1 cellular context compared by ENCODE assay signal in the genomic region with DNA sequence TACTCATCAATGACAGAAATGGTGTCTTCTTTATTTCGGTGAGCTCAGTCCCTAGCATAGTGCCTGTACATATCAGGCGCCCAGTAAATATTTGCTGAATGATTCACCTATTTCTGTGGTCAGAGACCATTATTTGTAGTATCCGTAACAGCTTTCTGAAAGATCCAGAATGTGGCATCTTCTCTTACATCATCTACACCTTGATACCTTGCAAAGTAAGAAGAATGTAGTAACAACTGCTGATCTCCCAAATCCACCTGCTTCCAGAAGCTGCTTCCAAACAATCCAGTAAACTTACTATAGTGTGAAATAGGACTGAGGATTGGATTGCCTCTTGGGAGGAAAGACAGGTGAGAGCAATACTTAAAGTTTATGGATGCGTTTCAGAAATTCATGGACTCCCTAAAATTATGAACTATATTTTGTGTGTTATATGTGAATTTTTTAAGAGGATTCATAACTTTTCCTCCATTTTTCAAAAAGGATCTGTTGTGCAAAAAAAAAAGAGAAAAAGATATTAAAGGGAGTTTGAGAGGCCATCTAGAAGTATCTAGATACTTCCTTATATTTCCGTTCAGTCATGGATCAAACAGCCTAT.
TF ChIP-seq lines count a peak whose summit lies in the region.

No MANE protein-coding gene starts in this region.

TF ChIP-seq in HepG2, 621 proteins besides CTCF, POLR2A, EP300 and RAD21 (continued from another document and continues in another):
- TF ChIP-seq, protein P1, sequence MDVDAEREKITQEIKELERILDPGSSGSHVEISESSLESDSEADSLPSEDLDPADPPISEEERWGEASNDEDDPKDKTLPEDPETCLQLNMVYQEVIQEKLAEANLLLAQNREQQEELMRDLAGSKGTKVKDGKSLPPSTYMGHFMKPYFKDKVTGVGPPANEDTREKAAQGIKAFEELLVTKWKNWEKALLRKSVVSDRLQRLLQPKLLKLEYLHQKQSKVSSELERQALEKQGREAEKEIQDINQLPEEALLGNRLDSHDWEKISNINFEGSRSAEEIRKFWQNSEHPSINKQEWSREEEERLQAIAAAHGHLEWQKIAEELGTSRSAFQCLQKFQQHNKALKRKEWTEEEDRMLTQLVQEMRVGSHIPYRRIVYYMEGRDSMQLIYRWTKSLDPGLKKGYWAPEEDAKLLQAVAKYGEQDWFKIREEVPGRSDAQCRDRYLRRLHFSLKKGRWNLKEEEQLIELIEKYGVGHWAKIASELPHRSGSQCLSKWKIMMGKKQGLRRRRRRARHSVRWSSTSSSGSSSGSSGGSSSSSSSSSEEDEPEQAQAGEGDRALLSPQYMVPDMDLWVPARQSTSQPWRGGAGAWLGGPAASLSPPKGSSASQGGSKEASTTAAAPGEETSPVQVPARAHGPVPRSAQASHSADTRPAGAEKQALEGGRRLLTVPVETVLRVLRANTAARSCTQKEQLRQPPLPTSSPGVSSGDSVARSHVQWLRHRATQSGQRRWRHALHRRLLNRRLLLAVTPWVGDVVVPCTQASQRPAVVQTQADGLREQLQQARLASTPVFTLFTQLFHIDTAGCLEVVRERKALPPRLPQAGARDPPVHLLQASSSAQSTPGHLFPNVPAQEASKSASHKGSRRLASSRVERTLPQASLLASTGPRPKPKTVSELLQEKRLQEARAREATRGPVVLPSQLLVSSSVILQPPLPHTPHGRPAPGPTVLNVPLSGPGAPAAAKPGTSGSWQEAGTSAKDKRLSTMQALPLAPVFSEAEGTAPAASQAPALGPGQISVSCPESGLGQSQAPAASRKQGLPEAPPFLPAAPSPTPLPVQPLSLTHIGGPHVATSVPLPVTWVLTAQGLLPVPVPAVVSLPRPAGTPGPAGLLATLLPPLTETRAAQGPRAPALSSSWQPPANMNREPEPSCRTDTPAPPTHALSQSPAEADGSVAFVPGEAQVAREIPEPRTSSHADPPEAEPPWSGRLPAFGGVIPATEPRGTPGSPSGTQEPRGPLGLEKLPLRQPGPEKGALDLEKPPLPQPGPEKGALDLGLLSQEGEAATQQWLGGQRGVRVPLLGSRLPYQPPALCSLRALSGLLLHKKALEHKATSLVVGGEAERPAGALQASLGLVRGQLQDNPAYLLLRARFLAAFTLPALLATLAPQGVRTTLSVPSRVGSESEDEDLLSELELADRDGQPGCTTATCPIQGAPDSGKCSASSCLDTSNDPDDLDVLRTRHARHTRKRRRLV (CRISPR knock-in tag; IDR thresholded peaks at IDR 0.05): no peak
- TF ChIP-seq ZNF530 (CRISPR knock-in tag; IDR thresholded peaks at IDR 0.05; ENCODE audit: low read depth) (no peak), YY1 (IDR thresholded peaks at IDR 0.05; ENCODE audit: insufficient read depth, insufficient replicate concordance, low read depth, low read length) (no peak), MAF1 (CRISPR knock-in tag; IDR thresholded peaks at IDR 0.05; ENCODE audit: borderline replicate concordance) (no peak), NR2C2 (CRISPR knock-in tag; IDR thresholded peaks at IDR 0.05; ENCODE audit: borderline replicate concordance) (no peak; the same call in 1 of the 2 replicates), ZNF354B (CRISPR knock-in tag; IDR thresholded peaks at IDR 0.05) (no peak), WIZ (CRISPR knock-in tag; IDR thresholded peaks at IDR 0.05) (no peak), STAG1 (CRISPR knock-in tag; IDR thresholded peaks at IDR 0.05) (no peak), ARNTL (CRISPR knock-in tag; IDR thresholded peaks at IDR 0.05) (no peak), ZNF350 (CRISPR knock-in tag; IDR thresholded peaks at IDR 0.05; ENCODE audit: borderline replicate concordance, low read depth) (no peak), ZNF143 (CRISPR knock-in tag; IDR thresholded peaks at IDR 0.05) (no peak), MAZ (IDR thresholded peaks at IDR 0.05; ENCODE audit: borderline replicate concordance, low read depth, low read length) (no peak), MAZ (CRISPR knock-in tag; IDR thresholded peaks at IDR 0.05; ENCODE audit: low read depth) (no peak), MBD4 (IDR thresholded peaks at IDR 0.05; ENCODE audit: borderline replicate concordance, low read length) (0 out of 2 replicates have a peak, but pooled peaks have one; percentile 81), FOSL2 (CRISPR knock-in tag; IDR thresholded peaks at IDR 0.05) (peak; percentile 98), MZF1 (CRISPR knock-in tag; IDR thresholded peaks at IDR 0.05; ENCODE audit: borderline replicate concordance) (no peak), ZNF430 (CRISPR knock-in tag; IDR thresholded peaks at IDR 0.05) (no peak), JARID2 (CRISPR knock-in tag; IDR thresholded peaks at IDR 0.05; ENCODE audit: insufficient replicate concordance) (no peak), NR2F6 (IDR thresholded peaks at IDR 0.05) (peak; percentile 14; the same call in 1 of the 2 replicates), NR2F6 (CRISPR knock-in tag; IDR thresholded peaks at IDR 0.05) (peak; percentile 21; the same call in 1 of the 2 replicates), ZNF292 (CRISPR knock-in tag; IDR thresholded peaks at IDR 0.05; ENCODE audit: borderline replicate concordance, low read depth) (no peak), SP1 (IDR thresholded peaks at IDR 0.05) (no peak), SP1 (CRISPR knock-in tag; IDR thresholded peaks at IDR 0.05) (no peak), TGIF2 (CRISPR knock-in tag; IDR thresholded peaks at IDR 0.05) (no peak), PHF20 (CRISPR knock-in tag; IDR thresholded peaks at IDR 0.05) (no peak), DMAP1 (CRISPR knock-in tag; IDR thresholded peaks at IDR 0.05) (0 out of 2 replicates have a peak, but pooled peaks have one; percentile 28), ZNF296 (CRISPR knock-in tag; conservative IDR thresholded peaks at IDR 0.05) (no peak), EZH2 (conservative IDR thresholded peaks at IDR 0.05; ENCODE audit: low read depth, low read length) (no peak), ZNF720 (CRISPR knock-in tag; IDR thresholded peaks at IDR 0.05) (no peak), ZSCAN29 (CRISPR knock-in tag; conservative IDR thresholded peaks at IDR 0.05) (no peak), ATM (IDR thresholded peaks at IDR 0.05; ENCODE audit: borderline replicate concordance) (no peak), RCOR2 (CRISPR knock-in tag; IDR thresholded peaks at IDR 0.05) (peak; percentile 72; the same call in 1 of the 2 replicates), MEIS1 (CRISPR knock-in tag; IDR thresholded peaks at IDR 0.05; ENCODE audit: borderline replicate concordance) (no peak), NR2F1 (CRISPR knock-in tag; IDR thresholded peaks at IDR 0.05) (0 out of 4 replicates have a peak, but pooled peaks of 1 of the 2 experiments have one; percentile 6)
- TF ChIP-seq, protein P2, sequence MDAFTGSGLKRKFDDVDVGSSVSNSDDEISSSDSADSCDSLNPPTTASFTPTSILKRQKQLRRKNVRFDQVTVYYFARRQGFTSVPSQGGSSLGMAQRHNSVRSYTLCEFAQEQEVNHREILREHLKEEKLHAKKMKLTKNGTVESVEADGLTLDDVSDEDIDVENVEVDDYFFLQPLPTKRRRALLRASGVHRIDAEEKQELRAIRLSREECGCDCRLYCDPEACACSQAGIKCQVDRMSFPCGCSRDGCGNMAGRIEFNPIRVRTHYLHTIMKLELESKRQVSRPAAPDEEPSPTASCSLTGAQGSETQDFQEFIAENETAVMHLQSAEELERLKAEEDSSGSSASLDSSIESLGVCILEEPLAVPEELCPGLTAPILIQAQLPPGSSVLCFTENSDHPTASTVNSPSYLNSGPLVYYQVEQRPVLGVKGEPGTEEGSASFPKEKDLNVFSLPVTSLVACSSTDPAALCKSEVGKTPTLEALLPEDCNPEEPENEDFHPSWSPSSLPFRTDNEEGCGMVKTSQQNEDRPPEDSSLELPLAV (CRISPR knock-in tag; conservative IDR thresholded peaks at IDR 0.05; ENCODE audit: low read depth): no peak
- TF ChIP-seq, protein P3, sequence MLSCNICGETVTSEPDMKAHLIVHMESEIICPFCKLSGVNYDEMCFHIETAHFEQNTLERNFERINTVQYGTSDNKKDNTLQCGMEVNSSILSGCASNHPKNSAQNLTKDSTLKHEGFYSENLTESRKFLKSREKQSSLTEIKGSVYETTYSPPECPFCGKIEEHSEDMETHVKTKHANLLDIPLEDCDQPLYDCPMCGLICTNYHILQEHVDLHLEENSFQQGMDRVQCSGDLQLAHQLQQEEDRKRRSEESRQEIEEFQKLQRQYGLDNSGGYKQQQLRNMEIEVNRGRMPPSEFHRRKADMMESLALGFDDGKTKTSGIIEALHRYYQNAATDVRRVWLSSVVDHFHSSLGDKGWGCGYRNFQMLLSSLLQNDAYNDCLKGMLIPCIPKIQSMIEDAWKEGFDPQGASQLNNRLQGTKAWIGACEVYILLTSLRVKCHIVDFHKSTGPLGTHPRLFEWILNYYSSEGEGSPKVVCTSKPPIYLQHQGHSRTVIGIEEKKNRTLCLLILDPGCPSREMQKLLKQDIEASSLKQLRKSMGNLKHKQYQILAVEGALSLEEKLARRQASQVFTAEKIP (CRISPR knock-in tag; IDR thresholded peaks at IDR 0.05; ENCODE audit: borderline replicate concordance): no peak
- TF ChIP-seq, protein P4, sequence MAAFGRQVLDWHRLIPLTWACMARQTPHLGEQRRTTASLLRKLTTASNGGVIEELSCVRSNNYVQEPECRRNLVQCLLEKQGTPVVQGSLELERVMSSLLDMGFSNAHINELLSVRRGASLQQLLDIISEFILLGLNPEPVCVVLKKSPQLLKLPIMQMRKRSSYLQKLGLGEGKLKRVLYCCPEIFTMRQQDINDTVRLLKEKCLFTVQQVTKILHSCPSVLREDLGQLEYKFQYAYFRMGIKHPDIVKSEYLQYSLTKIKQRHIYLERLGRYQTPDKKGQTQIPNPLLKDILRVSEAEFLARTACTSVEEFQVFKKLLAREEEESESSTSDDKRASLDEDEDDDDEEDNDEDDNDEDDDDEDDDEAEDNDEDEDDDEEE (CRISPR knock-in tag; IDR thresholded peaks at IDR 0.05): no peak
- TF ChIP-seq, protein P5, sequence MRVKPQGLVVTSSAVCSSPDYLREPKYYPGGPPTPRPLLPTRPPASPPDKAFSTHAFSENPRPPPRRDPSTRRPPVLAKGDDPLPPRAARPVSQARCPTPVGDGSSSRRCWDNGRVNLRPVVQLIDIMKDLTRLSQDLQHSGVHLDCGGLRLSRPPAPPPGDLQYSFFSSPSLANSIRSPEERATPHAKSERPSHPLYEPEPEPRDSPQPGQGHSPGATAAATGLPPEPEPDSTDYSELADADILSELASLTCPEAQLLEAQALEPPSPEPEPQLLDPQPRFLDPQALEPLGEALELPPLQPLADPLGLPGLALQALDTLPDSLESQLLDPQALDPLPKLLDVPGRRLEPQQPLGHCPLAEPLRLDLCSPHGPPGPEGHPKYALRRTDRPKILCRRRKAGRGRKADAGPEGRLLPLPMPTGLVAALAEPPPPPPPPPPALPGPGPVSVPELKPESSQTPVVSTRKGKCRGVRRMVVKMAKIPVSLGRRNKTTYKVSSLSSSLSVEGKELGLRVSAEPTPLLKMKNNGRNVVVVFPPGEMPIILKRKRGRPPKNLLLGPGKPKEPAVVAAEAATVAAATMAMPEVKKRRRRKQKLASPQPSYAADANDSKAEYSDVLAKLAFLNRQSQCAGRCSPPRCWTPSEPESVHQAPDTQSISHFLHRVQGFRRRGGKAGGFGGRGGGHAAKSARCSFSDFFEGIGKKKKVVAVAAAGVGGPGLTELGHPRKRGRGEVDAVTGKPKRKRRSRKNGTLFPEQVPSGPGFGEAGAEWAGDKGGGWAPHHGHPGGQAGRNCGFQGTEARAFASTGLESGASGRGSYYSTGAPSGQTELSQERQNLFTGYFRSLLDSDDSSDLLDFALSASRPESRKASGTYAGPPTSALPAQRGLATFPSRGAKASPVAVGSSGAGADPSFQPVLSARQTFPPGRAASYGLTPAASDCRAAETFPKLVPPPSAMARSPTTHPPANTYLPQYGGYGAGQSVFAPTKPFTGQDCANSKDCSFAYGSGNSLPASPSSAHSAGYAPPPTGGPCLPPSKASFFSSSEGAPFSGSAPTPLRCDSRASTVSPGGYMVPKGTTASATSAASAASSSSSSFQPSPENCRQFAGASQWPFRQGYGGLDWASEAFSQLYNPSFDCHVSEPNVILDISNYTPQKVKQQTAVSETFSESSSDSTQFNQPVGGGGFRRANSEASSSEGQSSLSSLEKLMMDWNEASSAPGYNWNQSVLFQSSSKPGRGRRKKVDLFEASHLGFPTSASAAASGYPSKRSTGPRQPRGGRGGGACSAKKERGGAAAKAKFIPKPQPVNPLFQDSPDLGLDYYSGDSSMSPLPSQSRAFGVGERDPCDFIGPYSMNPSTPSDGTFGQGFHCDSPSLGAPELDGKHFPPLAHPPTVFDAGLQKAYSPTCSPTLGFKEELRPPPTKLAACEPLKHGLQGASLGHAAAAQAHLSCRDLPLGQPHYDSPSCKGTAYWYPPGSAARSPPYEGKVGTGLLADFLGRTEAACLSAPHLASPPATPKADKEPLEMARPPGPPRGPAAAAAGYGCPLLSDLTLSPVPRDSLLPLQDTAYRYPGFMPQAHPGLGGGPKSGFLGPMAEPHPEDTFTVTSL (CRISPR knock-in tag; IDR thresholded peaks at IDR 0.05; ENCODE audit: borderline replicate concordance): peak; percentile 61; the same call in 1 of the 2 replicates
- TF ChIP-seq, protein P6, sequence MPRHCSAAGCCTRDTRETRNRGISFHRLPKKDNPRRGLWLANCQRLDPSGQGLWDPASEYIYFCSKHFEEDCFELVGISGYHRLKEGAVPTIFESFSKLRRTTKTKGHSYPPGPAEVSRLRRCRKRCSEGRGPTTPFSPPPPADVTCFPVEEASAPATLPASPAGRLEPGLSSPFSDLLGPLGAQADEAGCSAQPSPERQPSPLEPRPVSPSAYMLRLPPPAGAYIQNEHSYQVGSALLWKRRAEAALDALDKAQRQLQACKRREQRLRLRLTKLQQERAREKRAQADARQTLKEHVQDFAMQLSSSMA (CRISPR knock-in tag; IDR thresholded peaks at IDR 0.05): no peak
- TF ChIP-seq, protein P7, sequence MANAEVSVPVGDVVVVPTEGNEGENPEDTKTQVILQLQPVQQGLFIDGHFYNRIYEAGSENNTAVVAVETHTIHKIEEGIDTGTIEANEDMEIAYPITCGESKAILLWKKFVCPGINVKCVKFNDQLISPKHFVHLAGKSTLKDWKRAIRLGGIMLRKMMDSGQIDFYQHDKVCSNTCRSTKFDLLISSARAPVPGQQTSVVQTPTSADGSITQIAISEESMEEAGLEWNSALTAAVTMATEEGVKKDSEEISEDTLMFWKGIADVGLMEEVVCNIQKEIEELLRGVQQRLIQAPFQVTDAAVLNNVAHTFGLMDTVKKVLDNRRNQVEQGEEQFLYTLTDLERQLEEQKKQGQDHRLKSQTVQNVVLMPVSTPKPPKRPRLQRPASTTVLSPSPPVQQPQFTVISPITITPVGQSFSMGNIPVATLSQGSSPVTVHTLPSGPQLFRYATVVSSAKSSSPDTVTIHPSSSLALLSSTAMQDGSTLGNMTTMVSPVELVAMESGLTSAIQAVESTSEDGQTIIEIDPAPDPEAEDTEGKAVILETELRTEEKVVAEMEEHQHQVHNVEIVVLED (CRISPR knock-in tag; IDR thresholded peaks at IDR 0.05; ENCODE audit: borderline replicate concordance): no peak
- TF ChIP-seq, protein P8, sequence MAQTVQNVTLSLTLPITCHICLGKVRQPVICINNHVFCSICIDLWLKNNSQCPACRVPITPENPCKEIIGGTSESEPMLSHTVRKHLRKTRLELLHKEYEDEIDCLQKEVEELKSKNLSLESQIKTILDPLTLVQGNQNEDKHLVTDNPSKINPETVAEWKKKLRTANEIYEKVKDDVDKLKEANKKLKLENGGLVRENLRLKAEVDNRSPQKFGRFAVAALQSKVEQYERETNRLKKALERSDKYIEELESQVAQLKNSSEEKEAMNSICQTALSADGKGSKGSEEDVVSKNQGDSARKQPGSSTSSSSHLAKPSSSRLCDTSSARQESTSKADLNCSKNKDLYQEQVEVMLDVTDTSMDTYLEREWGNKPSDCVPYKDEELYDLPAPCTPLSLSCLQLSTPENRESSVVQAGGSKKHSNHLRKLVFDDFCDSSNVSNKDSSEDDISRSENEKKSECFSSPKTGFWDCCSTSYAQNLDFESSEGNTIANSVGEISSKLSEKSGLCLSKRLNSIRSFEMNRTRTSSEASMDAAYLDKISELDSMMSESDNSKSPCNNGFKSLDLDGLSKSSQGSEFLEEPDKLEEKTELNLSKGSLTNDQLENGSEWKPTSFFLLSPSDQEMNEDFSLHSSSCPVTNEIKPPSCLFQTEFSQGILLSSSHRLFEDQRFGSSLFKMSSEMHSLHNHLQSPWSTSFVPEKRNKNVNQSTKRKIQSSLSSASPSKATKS (CRISPR knock-in tag; IDR thresholded peaks at IDR 0.05): 0 out of 2 replicates have a peak, but pooled peaks have one; percentile 24
